ENCODE assay signal across 8 cellular contexts in genomic region chr1:35769759-35770446, GRCh38. TPM values are rescaled to one million over a fixed set of nuclear protein-coding genes. Genes with fewer than 3 reads are reported as not detected.
DNase-seq lines count a peak whose midpoint lies in the region; ATAC-seq and TF ChIP-seq lines count a peak whose summit lies in the region.

Gene CLSPN (minus strand): TSS chr1:35769978. CDS start chr1:35769870, 108 bp downstream.

- H3K4me2 ChIP-seq in OCI-LY1 (ENCODE audit: low read length) = peak within 1 kb of the TSS; percentile 72

- H3K4me3 Mint-ChIP-seq in Calu3 (ENCODE audit: low read depth, unreplicated experiment) = peak within 1 kb of the TSS; percentile 80
- H3K4me3 Mint-ChIP-seq in endothelial cell (ENCODE audit: unreplicated experiment) = peak within 1 kb of the TSS; percentile 99

- H3K9me3 Mint-ChIP-seq in Calu3 (ENCODE audit: low read depth, unreplicated experiment) (no peaks in the 10 kb centered on the region), endothelial cell (ENCODE audit: unreplicated experiment) (no peaks in the 10 kb centered on the region)

- H3K9me3 ChIP-seq in HUES64 (ENCODE audit: insufficient read depth, low read depth, low read length) (no peaks in the 10 kb centered on the region), OCI-LY1 (ENCODE audit: low read length) (no peaks in the 10 kb centered on the region)

- intact Hi-C loops in Calu3 (cut with micrococcal nuclease; ENCODE audit: unreplicated experiment) = loop anchor here (5.0 kb wide), 1 partner anchor 43 kb away; no protein-coding TSS in a partner anchor

- no peaks in the 10 kb centered on the region for H3K27me3 ChIP-seq in HUES64 (ENCODE audit: insufficient read depth, low read length)
- no peaks in the 10 kb centered on the region for H3K27me3 ChIP-seq in OCI-LY1 (ENCODE audit: insufficient read depth, low read length)

- CTCF ChIA-PET in Calu3 (lab: Charles Lee) = interaction anchor here (0.6 to 1.2 kb wide), 6 partner anchors 9 to 212 kb away, joined by 3 to 4 read pairs (median 3); partner anchors contain the start of gene NCDN

- no TSS peak for BruUV-seq in Calu3 (replicated peaks; lab: Mats Ljungman, UMichigan)

- H3K4me3 ChIP-seq in HUES64 (ENCODE audit: low read length) = peak within 1 kb of the TSS; percentile 76
- peak within 1 kb of the TSS; percentile 81 for H3K4me3 ChIP-seq in OCI-LY1 (ENCODE audit: low read depth, low read length, poor library complexity, severe bottlenecking)

- no peaks in the 10 kb centered on the region; the same call in 1 of the 2 replicates for H3F3A ChIP-seq in OCI-LY1 (ENCODE audit: insufficient read depth, low read length)

- H3K9ac ChIP-seq in HUES64 (ENCODE audit: low read depth, low read length) = peak within 1 kb of the TSS; percentile 93
- peak within 1 kb of the TSS; percentile 87 for H3K9ac ChIP-seq in OCI-LY1 (ENCODE audit: low read length)

- H4K20me1 ChIP-seq in OCI-LY1 (ENCODE audit: insufficient read depth, low read length) = no peaks in the 10 kb centered on the region

- H3K36me3 Mint-ChIP-seq in Calu3 (ENCODE audit: insufficient read depth, unreplicated experiment) = peaks cover 18% of the 10 kb centered on the region
- H3K36me3 Mint-ChIP-seq in endothelial cell (ENCODE audit: low read depth, unreplicated experiment) = no peaks in the 10 kb centered on the region

- under 1% methylated on average over 34 of the region's 34 CpGs for WGBS in HUES64

- peaks cover 31% of the 10 kb centered on the region for H3K79me2 ChIP-seq in OCI-LY1 (ENCODE audit: insufficient read depth, low read length)

- H3K4me1 ChIP-seq in HUES64 (ENCODE audit: insufficient read depth, low read length) (0 out of 2 replicates have a peak, but pooled peaks cover 3% of the 10 kb centered on the region), OCI-LY1 (ENCODE audit: insufficient read depth, low read length, severe bottlenecking) (peaks cover 30% of the 10 kb centered on the region)

- TF ChIP-seq CTCF in Calu3 (IDR thresholded peaks at IDR 0.05; ENCODE audit: unreplicated experiment) (no peak), OCI-LY1 (IDR thresholded peaks at IDR 0.05; ENCODE audit: low read length) (no peak), endothelial cell (IDR thresholded peaks at IDR 0.05; ENCODE audit: unreplicated experiment) (no peak)

- H3K9me2 ChIP-seq in OCI-LY1 (ENCODE audit: low read depth, low read length) = no peaks in the 10 kb centered on the region

- H2AFZ ChIP-seq in OCI-LY1 (ENCODE audit: low read length) = no peak within 1 kb of the TSS

- H3K27ac Mint-ChIP-seq in Calu3 (ENCODE audit: unreplicated experiment) = peak within 1 kb of the TSS; percentile 68
- peak within 1 kb of the TSS; percentile 92 for H3K27ac Mint-ChIP-seq in endothelial cell (ENCODE audit: unreplicated experiment)

- peak; percentile 84 for ATAC-seq in GM21447 (IDR thresholded peaks at IDR 0.05; ENCODE audit: unreplicated experiment)

- DNase-seq in Calu3 = peak; percentile 97
- peak; percentile 95 for DNase-seq in activated CD8-positive, alpha-beta memory T cell treated with anti-CD3 and anti-CD28 coated beads, Interleukin-2, amount 50 U/mL, for 4 hours
- peak; percentile 97 for DNase-seq in endothelial cell (ENCODE audit: low spot score)
- peak; percentile 88 for DNase-seq in midbrain (lab: John Stamatoyannopoulos, UW)
- DNase-seq in stimulated activated CD8-positive, alpha-beta memory T cell treated with anti-CD3 and anti-CD28 coated beads, Interleukin-2, amount 100 ng/mL, for 1 hour (ENCODE audit: low read depth in 2 of 2) = peak; percentile 85 to 90

- no peaks in the 10 kb centered on the region for H3K4me1 Mint-ChIP-seq in Calu3 (ENCODE audit: low read depth, unreplicated experiment)
- H3K4me1 Mint-ChIP-seq in endothelial cell (ENCODE audit: unreplicated experiment) = peaks cover 8% of the 10 kb centered on the region

- H3K27me3 Mint-ChIP-seq in Calu3 (ENCODE audit: unreplicated experiment) (no peaks in the 10 kb centered on the region), endothelial cell (ENCODE audit: unreplicated experiment) (no peaks in the 10 kb centered on the region)

- H3K36me3 ChIP-seq in HUES64 (ENCODE audit: insufficient read depth, low read length) (peaks cover 12% of the 10 kb centered on the region), OCI-LY1 (ENCODE audit: insufficient read depth, low read length) (peaks cover 13% of the 10 kb centered on the region; the same call in 1 of the 2 replicates)

- H3K27ac ChIP-seq in HUES64 (ENCODE audit: low read depth, low read length) (peak within 1 kb of the TSS; percentile 87), OCI-LY1 (ENCODE audit: low read depth, low read length, poor library complexity, severe bottlenecking) (peak within 1 kb of the TSS; percentile 74)

RNA-seq across cellular contexts. Expression of gene CLSPN, which starts in this region (rescaled TPM):
- total RNA-seq in Calu3 (2022) = 30.3 and 30.4 TPM in 2 replicates
- polyA plus RNA-seq in HUES64 (2013, experiment 1 of 2) = 33.8 TPM
- polyA plus RNA-seq in HUES64 (2013, experiment 2 of 2) = 28.8 TPM
- total RNA-seq in endothelial cell (ENCODE audit: unreplicated experiment) = 12.3 TPM

Comparison
In these comparisons a context has a peak if more than half of its experiments do, and no peak if none do; other contexts are left out.
1. Peak in every context shown above with its lines: DNase-seq, ATAC-seq, H3K4me3 ChIP-seq and H3K27ac ChIP-seq.